Comparison of ENCODE assay signal across 8 cellular contexts in genomic region chr5:173329370-173330150, GRCh38. TPM values are rescaled to one million over a fixed set of nuclear protein-coding genes. Genes with fewer than 3 reads are reported as not detected.
DNase-seq lines count a peak whose midpoint lies in the region; ATAC-seq and TF ChIP-seq lines count a peak whose summit lies in the region.

No MANE protein-coding gene starts in this region.

- H3K4me3 Mint-ChIP-seq in endodermal cell: peak overlapping the region; percentile 64

- H3K9ac ChIP-seq in endodermal cell (ENCODE audit: extremely low read depth, low read length, poor library complexity, severe bottlenecking): peak overlapping the region; percentile 70
- H3K9ac ChIP-seq in trophoblast cell (ENCODE audit: low read length): no peak overlapping the region

- H3K18ac ChIP-seq in trophoblast cell (ENCODE audit: low read length): peak overlapping the region; percentile 33

- H3K27ac ChIP-seq in endodermal cell (ENCODE audit: low read depth, low read length): no peak overlapping the region
- H3K27ac ChIP-seq in trophoblast cell (ENCODE audit: low read depth, low read length): peak overlapping the region; percentile 73

- 0 to 1% methylated on average over 10 to 74 of the region's 76 CpGs for WGBS in endodermal cell (ENCODE audit: insufficient coverage in 1 of 2, insufficient read length in 1 of 2), 2 experiments
- no CpG with 5 or more reads among the region's 76 CpGs for WGBS in trophoblast cell (ENCODE audit: extremely low coverage, insufficient coverage, insufficient read length)

- H3K9me3 ChIP-seq in endodermal cell (ENCODE audit: control insufficient read depth, low read length) (no peaks in the 10 kb centered on the region), trophoblast cell (ENCODE audit: insufficient read depth, low read depth, low read length) (peaks cover 2% of the 10 kb centered on the region)

- H3K27ac Mint-ChIP-seq in endodermal cell: peak overlapping the region; percentile 92

- peak overlapping the region; percentile 56 for H2AFZ ChIP-seq in trophoblast cell (ENCODE audit: insufficient read depth, low read length, poor library complexity)

- ATAC-seq in HG02610 (IDR thresholded peaks at IDR 0.05; ENCODE audit: unreplicated experiment): peak; percentile 30

- H3K4me3 ChIP-seq in GM12875 (ENCODE audit: low read depth, low read length): peak overlapping the region; percentile 43
- H3K4me3 ChIP-seq in endodermal cell (ENCODE audit: low read length): peak overlapping the region; percentile 77
- peak overlapping the region; percentile 60 for H3K4me3 ChIP-seq in trophoblast cell (ENCODE audit: low read depth, low read length)

- peak overlapping the region; percentile 85 for H3K4me2 ChIP-seq in trophoblast cell (ENCODE audit: low read length)

- H3K27me3 ChIP-seq in endodermal cell (ENCODE audit: control insufficient read depth, insufficient read depth, low read length, poor library complexity, severe bottlenecking) (peaks cover 68% of the 10 kb centered on the region), trophoblast cell (ENCODE audit: insufficient read depth, low read length) (peaks cover 4% of the 10 kb centered on the region)

- H3K4me1 Mint-ChIP-seq in endodermal cell: peaks cover 15% of the 10 kb centered on the region

- peak overlapping the region; percentile 59 for H2BK120ac ChIP-seq in trophoblast cell (ENCODE audit: insufficient read depth, low read length, poor library complexity)

- H3K23ac ChIP-seq in trophoblast cell (ENCODE audit: low read length): no peak overlapping the region

- H2BK12ac ChIP-seq in trophoblast cell (ENCODE audit: low read length): peak overlapping the region; percentile 70

- H3K36me3 ChIP-seq in endodermal cell (ENCODE audit: control insufficient read depth, insufficient read depth, low read length) (no peaks in the 10 kb centered on the region), trophoblast cell (ENCODE audit: control insufficient read depth in 1 of 2, insufficient read depth in 2 of 2, low read length in 2 of 2) (no peaks in the 10 kb centered on the region)

- H3K4ac ChIP-seq in trophoblast cell (ENCODE audit: low read depth, low read length): peak overlapping the region; percentile 29

- H3K27me3 Mint-ChIP-seq in endodermal cell (ENCODE audit: insufficient read depth): peaks cover 72% of the 10 kb centered on the region

- H3K14ac ChIP-seq in trophoblast cell (ENCODE audit: low read length): peak overlapping the region; percentile 2

- TF ChIP-seq CTCF in GM12875 (IDR thresholded peaks at IDR 0.05; ENCODE audit: borderline replicate concordance, insufficient read depth, low read depth, low read length) (no peak), endodermal cell (conservative IDR thresholded peaks at IDR 0.05) (peak; percentile 22)

- H3K9me3 Mint-ChIP-seq in endodermal cell: no peaks in the 10 kb centered on the region

- no peaks in the 10 kb centered on the region for H3K36me3 Mint-ChIP-seq in endodermal cell (ENCODE audit: low read depth)

- H3K79me1 ChIP-seq in trophoblast cell (ENCODE audit: low read length): peaks cover 16% of the 10 kb centered on the region

- H2AK5ac ChIP-seq in trophoblast cell (ENCODE audit: low read length): no peak overlapping the region

- no peaks in the 10 kb centered on the region for H3K4me1 ChIP-seq in endodermal cell (ENCODE audit: control insufficient read depth, insufficient read depth, low read length)
- peaks cover 25 to 28% of the 10 kb centered on the region in 2 experiments for H3K4me1 ChIP-seq in trophoblast cell (ENCODE audit: control insufficient read depth in 1 of 2, insufficient read depth in 2 of 2, low read length in 2 of 2)

- H4K8ac ChIP-seq in trophoblast cell (ENCODE audit: low read depth, low read length): peak overlapping the region; percentile 66

- peaks cover 10% of the 10 kb centered on the region for H3K79me2 ChIP-seq in trophoblast cell (ENCODE audit: control insufficient read depth, insufficient read depth, low read length, poor library complexity)

- H4K91ac ChIP-seq in trophoblast cell (ENCODE audit: low read depth, low read length): peak overlapping the region; percentile 72

- peak overlapping the region; percentile 22 for H4K12ac ChIP-seq in trophoblast cell (ENCODE audit: low read depth, low read length)

- peak; percentile 61 for DNase-seq in RPMI7951 (ENCODE audit: low read depth)
- peak; percentile 90 for DNase-seq in endodermal cell
- DNase-seq in trophoblast cell: peak; percentile 20 to 28
- no peak for DNase-seq in NCI-H2107 treated with DMSO at 0.1 percent for 48 hours (lab: John Stamatoyannopoulos, UW; ENCODE audit: unreplicated experiment)
- no peak for DNase-seq in amygdala (lab: John Stamatoyannopoulos, UW)
- no peak for DNase-seq in epidermal melanocyte (ENCODE audit: insufficient read length, low spot score)

- H2BK5ac ChIP-seq in trophoblast cell (ENCODE audit: low read depth, low read length, poor library complexity): peak overlapping the region; percentile 45

RNA-seq across cellular contexts. Expression of gene STC2, which starts 1.3 kb away (rescaled TPM):
- total RNA-seq in RPMI7951 (2014; rRNA removed; shearing (Covaris generic)): 46.1 and 68.5 TPM in 2 replicates
- 1 to 10 TPM; 4.6 to 4.8 TPM for total RNA-seq in endodermal cell
- 14.9 TPM for polyA plus RNA-seq in endodermal cell (2013, experiment 1 of 2)
- 5.3 TPM for polyA plus RNA-seq in endodermal cell (2013, experiment 2 of 2)
- 30.0 and 31.8 TPM in 2 replicates for polyA plus RNA-seq in trophoblast cell (2013)

Comparison
In these comparisons a context has a peak if more than half of its experiments do, and no peak if none do; other contexts are left out.
1. DNase-seq: peak in RPMI7951 (single experiment), endodermal cell (single experiment) and trophoblast cell (2 of 2); none in NCI-H2107 treated with DMSO at 0.1 percent for 48 hours (single experiment), amygdala (0 of 56) and epidermal melanocyte (single experiment).
2. Peak in every context shown above with its lines, with median percentiles within 50 percentile points of each other: H3K4me3 ChIP-seq.